1 cellular context compared by ENCODE assay signal in the genomic region with DNA sequence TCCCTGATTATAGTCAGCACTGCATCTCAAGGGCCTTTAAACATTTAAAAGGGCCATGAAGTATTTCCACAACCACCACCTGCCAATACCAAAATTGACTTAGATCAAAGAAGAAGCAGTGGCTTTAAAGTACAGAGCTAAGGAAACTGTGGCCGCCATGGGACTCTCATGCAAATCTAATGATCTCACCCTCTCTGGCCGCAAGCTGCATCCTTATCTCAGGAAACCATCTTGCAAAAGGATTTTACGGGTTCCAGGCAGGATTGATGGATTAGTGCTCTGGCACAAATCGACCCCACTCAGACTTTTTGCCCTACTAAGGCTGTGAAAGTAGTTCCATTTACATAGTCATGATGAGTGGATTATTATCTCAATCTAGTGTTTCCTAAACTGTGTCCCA.
TF ChIP-seq lines count a peak whose summit lies in the region.

No MANE protein-coding gene starts in this region.

TF ChIP-seq in endothelial cell of umbilical vein, 7 proteins besides CTCF, POLR2A, EP300 and RAD21:
- TF ChIP-seq FOS (IDR thresholded peaks at IDR 0.05; ENCODE audit: borderline replicate concordance, insufficient read depth, low read length): peak; percentile 62
- no peak for TF ChIP-seq MYC (IDR thresholded peaks at IDR 0.05; ENCODE audit: low read depth, low read length)
- TF ChIP-seq GATA2 (IDR thresholded peaks at IDR 0.05; ENCODE audit: insufficient read depth, insufficient read length, low read depth, low read length): peak; percentile 99
- TF ChIP-seq POLR2AphosphoS5 (IDR thresholded peaks at IDR 0.05; ENCODE audit: insufficient read depth, low read depth, low read length): peak; percentile 91
- TF ChIP-seq EZH2 (IDR thresholded peaks at IDR 0.05; ENCODE audit: borderline replicate concordance, low read depth, low read length, severe bottlenecking): no peak
- TF ChIP-seq JUN (IDR thresholded peaks at IDR 0.05; ENCODE audit: borderline replicate concordance, insufficient read depth, insufficient read length, low read depth): peak; percentile 96
- TF ChIP-seq MAX (IDR thresholded peaks at IDR 0.05; ENCODE audit: insufficient read depth, insufficient read length): no peak
